ENCODE assay signal across 25 cellular contexts in the genomic region with DNA sequence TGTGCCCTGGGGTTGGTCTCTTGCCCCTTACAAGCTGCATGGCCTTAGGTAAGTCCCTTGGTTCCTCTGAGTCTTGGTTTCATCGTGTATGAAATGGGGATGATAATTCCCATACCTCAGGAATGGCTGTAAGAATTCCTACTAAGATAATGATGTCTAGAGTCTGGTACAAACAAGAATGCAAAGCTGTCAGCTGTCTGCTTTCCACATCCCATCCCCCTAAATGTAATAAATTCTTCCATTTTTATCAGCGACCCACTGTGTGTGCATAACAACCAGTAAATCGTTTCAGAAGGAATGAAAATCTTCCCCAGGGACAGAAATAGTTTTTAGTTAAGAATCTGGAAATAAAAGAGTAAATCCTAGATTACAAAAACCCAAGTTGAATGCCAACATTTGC.
"Had no signal": no experiment of that assay in that cellular context is flagged by ENCODE, and none has a peak within 500 bp of the region (broad histone marks: within the 10 kb centered on the region; RNA-seq: fewer than 3 reads in every experiment).

No MANE protein-coding gene starts in this region.

- H3K9ac ChIP-seq: SK-N-SH had no signal

- H3K27ac Mint-ChIP-seq: activated CD4-positive, alpha-beta T cell treated with anti-CD3 and anti-CD28 coated beads, Interleukin-2, amount 10 ng/mL, durations not matched to agents 24 days and 14 days; activated CD8-positive, alpha-beta T cell treated with anti-CD3 and anti-CD28 coated beads, Interleukin-2, amount 10 ng/mL, durations not matched to agents 7 days and 5 days; activated naive CD4-positive, alpha-beta T cell treated with anti-CD3 and anti-CD28 coated beads, Interleukin-2, amount 50 U/mL, for 24 hours; activated naive CD8-positive, alpha-beta T cell treated with anti-CD3 and anti-CD28 coated beads, Interleukin-2, amount 10 ng/mL, durations not matched to agents 7 days and 5 days; activated T-cell treated with anti-CD3 and anti-CD28 coated beads, Interleukin-2, amount 50 U/mL, for 24 hours; activated T-helper 2 cell treated with anti-CD3 and anti-CD28 coated beads, Interferon-gamma antibody, Interleukin-2, Interleukin-4, amounts not matched to agents 10 μg/mL and 5 μg/mL and 100 μg/mL, durations not matched to agents 14 hours and 24 hours and 36 hours; T-helper 1 cell treated with Interleukin-12 subunit alpha and Interleukin-12 subunit beta and Interleukin-4 antibody, amounts not matched to agents 30 μg/mL and 1 μg/mL, for 36 hours; T-helper 2 cell treated with Interferon-gamma antibody and Interleukin-4, amounts not matched to agents 5 μg/mL and 100 μg/mL, for 36 hours had no signal

- H3K4me3 Mint-ChIP-seq: activated CD4-positive, alpha-beta T cell treated with anti-CD3 and anti-CD28 coated beads, Interleukin-2, amount 10 ng/mL, durations not matched to agents 24 days and 14 days; activated CD8-positive, alpha-beta T cell treated with anti-CD3 and anti-CD28 coated beads, Interleukin-2, amount 10 ng/mL, durations not matched to agents 7 days and 5 days; activated naive CD4-positive, alpha-beta T cell treated with anti-CD3 and anti-CD28 coated beads, Interleukin-2, amount 50 U/mL, for 24 hours; activated naive CD8-positive, alpha-beta T cell treated with anti-CD3 and anti-CD28 coated beads, Interleukin-2, amount 10 ng/mL, durations not matched to agents 7 days and 5 days; activated T-cell treated with anti-CD3 and anti-CD28 coated beads, Interleukin-2, amount 50 U/mL, for 24 hours; T-helper 1 cell treated with Interleukin-12 subunit alpha and Interleukin-12 subunit beta and Interleukin-4 antibody, amounts not matched to agents 30 μg/mL and 1 μg/mL, for 36 hours; T-helper 2 cell treated with Interferon-gamma antibody and Interleukin-4, amounts not matched to agents 5 μg/mL and 100 μg/mL, for 36 hours had no signal

- H3K9me3 Mint-ChIP-seq: activated CD4-positive, alpha-beta T cell treated with anti-CD3 and anti-CD28 coated beads, Interleukin-2, amount 10 ng/mL, durations not matched to agents 24 days and 14 days; activated naive CD4-positive, alpha-beta T cell treated with anti-CD3 and anti-CD28 coated beads, Interleukin-2, amount 50 U/mL, for 24 hours; activated naive CD8-positive, alpha-beta T cell treated with anti-CD3 and anti-CD28 coated beads, Interleukin-2, amount 10 ng/mL, durations not matched to agents 7 days and 5 days; activated T-helper 2 cell treated with anti-CD3 and anti-CD28 coated beads, Interferon-gamma antibody, Interleukin-2, Interleukin-4, amounts not matched to agents 10 μg/mL and 5 μg/mL and 100 μg/mL, durations not matched to agents 14 hours and 24 hours and 36 hours; T-helper 1 cell treated with Interleukin-12 subunit alpha and Interleukin-12 subunit beta and Interleukin-4 antibody, amounts not matched to agents 30 μg/mL and 1 μg/mL, for 36 hours; T-helper 2 cell treated with Interferon-gamma antibody and Interleukin-4, amounts not matched to agents 5 μg/mL and 100 μg/mL, for 36 hours had no signal

- DNase-seq: activated CD4-positive, alpha-beta T cell treated with anti-CD3 and anti-CD28 coated beads, Interleukin-2, amount 10 ng/mL, durations not matched to agents 24 days and 14 days; activated CD4-positive, alpha-beta T cell treated with anti-CD3 and anti-CD28 coated beads, Interleukin-2, amount 50 U/mL, for 4 hours; activated CD8-positive, alpha-beta T cell treated with anti-CD3 and anti-CD28 coated beads, Interleukin-2, amount 10 ng/mL, durations not matched to agents 7 days and 5 days; activated gamma-delta T cell; activated naive CD4-positive, alpha-beta T cell treated with Interleukin-2 at 50 U/mL for 16 hours; activated naive CD8-positive, alpha-beta T cell treated with anti-CD3 and anti-CD28 coated beads, Interleukin-2, amount 10 ng/mL, durations not matched to agents 7 days and 5 days; activated T-cell treated with anti-CD3 and anti-CD28 coated beads, Interleukin-2, amount 50 U/mL, for 24 hours; body of pancreas; central memory CD4-positive, alpha-beta T cell; Kasumi-1; KG1; MG63; NCI-H1048; NCI-H1436 treated with DMSO at 0.1 percent for 48 hours; NCI-H1694 treated with DMSO at 0.1 percent for 48 hours; NCI-H2029; NCI-H345; SHP77; SJCRH30; SK-N-SH had no signal

- H3K4me1 Mint-ChIP-seq: activated CD4-positive, alpha-beta T cell treated with anti-CD3 and anti-CD28 coated beads, Interleukin-2, amount 10 ng/mL, durations not matched to agents 24 days and 14 days; activated naive CD4-positive, alpha-beta T cell treated with anti-CD3 and anti-CD28 coated beads, Interleukin-2, amount 50 U/mL, for 24 hours; activated naive CD8-positive, alpha-beta T cell treated with anti-CD3 and anti-CD28 coated beads, Interleukin-2, amount 10 ng/mL, durations not matched to agents 7 days and 5 days had no signal

- H3K4me3 ChIP-seq: body of pancreas, MG63, SJCRH30 had no signal

- ATAC-seq: activated CD8-positive, alpha-beta T cell treated with anti-CD3 and anti-CD28 coated beads, Interleukin-2, amount 10 ng/mL, durations not matched to agents 7 days and 5 days; body of pancreas; Panc1 had no signal

- H3K27ac ChIP-seq: body of pancreas, SJCRH30 had no signal

- H3K9me3 ChIP-seq: body of pancreas, MG63, SJCRH30, SK-N-SH had no signal

- H3K36me3 ChIP-seq: MG63, SJCRH30 had no signal

- H3K27me3 Mint-ChIP-seq: activated CD4-positive, alpha-beta T cell treated with anti-CD3 and anti-CD28 coated beads, Interleukin-2, amount 10 ng/mL, durations not matched to agents 24 days and 14 days; activated naive CD4-positive, alpha-beta T cell treated with anti-CD3 and anti-CD28 coated beads, Interleukin-2, amount 50 U/mL, for 24 hours; activated naive CD8-positive, alpha-beta T cell treated with anti-CD3 and anti-CD28 coated beads, Interleukin-2, amount 10 ng/mL, durations not matched to agents 7 days and 5 days; activated T-cell treated with anti-CD3 and anti-CD28 coated beads, Interleukin-2, amount 50 U/mL, for 24 hours had no signal
